In the genomic region with DNA sequence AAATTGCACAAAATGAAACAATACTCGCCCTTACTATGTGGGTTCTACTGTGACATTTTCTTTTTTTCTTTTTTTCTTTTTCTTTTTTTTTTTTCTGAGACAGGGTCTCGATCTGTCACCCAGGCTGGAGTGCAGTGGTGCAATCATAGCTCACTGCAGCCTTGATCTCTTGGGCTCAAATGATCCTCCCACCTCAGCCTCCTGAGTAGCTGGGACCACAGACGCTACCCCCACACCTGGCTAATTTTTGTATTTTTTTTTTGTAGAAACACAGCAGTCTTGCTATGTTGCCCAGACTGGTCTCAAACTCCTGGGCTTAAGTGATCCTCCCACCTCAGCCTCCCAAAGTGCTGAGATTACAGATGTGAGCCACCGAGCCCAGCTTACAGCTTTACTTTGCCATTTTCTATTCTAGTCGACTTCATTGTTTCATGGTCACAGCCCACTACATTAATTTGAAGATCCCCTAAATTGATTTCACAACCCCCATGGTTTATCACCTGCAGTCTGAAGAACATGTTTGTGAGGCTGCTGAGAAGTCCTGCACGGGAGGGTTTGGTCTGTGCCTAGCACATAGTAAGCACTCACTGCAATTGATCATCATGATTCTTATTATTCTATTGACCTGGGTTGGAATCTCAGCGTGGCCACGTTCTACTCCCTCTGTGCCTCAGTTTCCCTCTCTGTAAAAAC, we compare ENCODE assay signal across 12 cellular contexts. TPM values are rescaled to one million over a fixed set of nuclear protein-coding genes. Genes with fewer than 3 reads are reported as not detected.
DNase-seq lines count a peak whose midpoint lies in the region; ATAC-seq, FAIRE-seq and TF ChIP-seq lines count a peak whose summit lies in the region.
"Had no signal": no experiment of that assay in that cellular context is flagged by ENCODE, and none has a peak within 500 bp of the region (broad histone marks: within the 10 kb centered on the region; RNA-seq: fewer than 3 reads in every experiment).

No MANE protein-coding gene starts in this region.

- H3K4me3 Mint-ChIP-seq in activated CD8-positive, alpha-beta T cell treated with anti-CD3 and anti-CD28 coated beads for 36 hours: peak overlapping the region; percentile 91
- peak overlapping the region; percentile 94 to 98 for H3K4me3 Mint-ChIP-seq in stimulated activated naive CD8-positive, alpha-beta T cell treated with anti-CD3 and anti-CD28 coated beads, Interleukin-15, amount 100 ng/mL, for 72 hours

- no peaks in the 10 kb centered on the region for H3K27me3 Mint-ChIP-seq in activated CD8-positive, alpha-beta T cell treated with anti-CD3 and anti-CD28 coated beads for 36 hours
- H3K27me3 Mint-ChIP-seq in stimulated activated naive CD8-positive, alpha-beta T cell treated with anti-CD3 and anti-CD28 coated beads, Interleukin-15, amount 100 ng/mL, for 72 hours: no peaks in the 10 kb centered on the region

- no peak for TF ChIP-seq RAD21 in SK-N-SH (IDR thresholded peaks at IDR 0.05; ENCODE audit: low read length)

- H3K27me3 ChIP-seq in SK-N-SH (ENCODE audit: insufficient read depth) (no peaks in the 10 kb centered on the region), keratinocyte (ENCODE audit: control insufficient read depth, extremely low read depth, insufficient read depth, low read length) (no peaks in the 10 kb centered on the region)

- no peaks in the 10 kb centered on the region for H3K9me3 ChIP-seq in SK-N-SH
- no peaks in the 10 kb centered on the region for H3K9me3 ChIP-seq in keratinocyte (ENCODE audit: control insufficient read depth, low read depth, low read length)

- TF ChIP-seq CTCF in SK-N-SH (IDR thresholded peaks at IDR 0.05) (no peak), keratinocyte (optimal IDR thresholded peaks at IDR 0.05 in 1 of 3, IDR thresholded peaks at IDR 0.05 in 1 of 3, conservative IDR thresholded peaks at IDR 0.05 in 1 of 3; ENCODE audit: extremely low read depth in 1 of 3, insufficient read depth in 2 of 3, low read length in 3 of 3) (no peak)
- TF ChIP-seq CTCF in activated CD8-positive, alpha-beta T cell treated with anti-CD3 and anti-CD28 coated beads for 36 hours (IDR thresholded peaks at IDR 0.05): no peak

- no peaks in the 10 kb centered on the region for H3K9me3 Mint-ChIP-seq in activated CD8-positive, alpha-beta T cell treated with anti-CD3 and anti-CD28 coated beads for 36 hours
- no peaks in the 10 kb centered on the region for H3K9me3 Mint-ChIP-seq in stimulated activated naive CD8-positive, alpha-beta T cell treated with anti-CD3 and anti-CD28 coated beads, Interleukin-15, amount 100 ng/mL, for 72 hours

- dilution Hi-C loops in keratinocyte (cut with MboI; ENCODE audit: extremely low pct_ligation_motif_present, low sequenced_read_pairs): no loop called here

- POLR2A ChIA-PET in SK-N-SH (lab: Yijun Ruan, JAX): no interaction called here
- POLR2A ChIA-PET in activated CD8-positive, alpha-beta T cell treated with anti-CD3 and anti-CD28 coated beads for 36 hours (lab: Charles Lee): interaction anchor here (1.0 to 1.7 kb wide), 2 partner anchors 13 to 40 kb away, joined by 3 to 9 read pairs; no protein-coding TSS in a partner anchor

- intact Hi-C loops in activated CD8-positive, alpha-beta T cell treated with anti-CD3 and anti-CD28 coated beads for 36 hours (cut with micrococcal nuclease): no loop called here

- peak overlapping the region; percentile 98 for H3K27ac Mint-ChIP-seq in activated CD8-positive, alpha-beta T cell treated with anti-CD3 and anti-CD28 coated beads for 36 hours
- peak overlapping the region; percentile 31 to 97 for H3K27ac Mint-ChIP-seq in stimulated activated naive CD8-positive, alpha-beta T cell treated with anti-CD3 and anti-CD28 coated beads, Interleukin-15, amount 100 ng/mL, for 72 hours

- peaks cover 4% of the 10 kb centered on the region for H3K9me1 ChIP-seq in keratinocyte (ENCODE audit: control insufficient read depth, extremely low read depth, insufficient read depth, low read length)

- no peak for FAIRE-seq in keratinocyte (lab: Jason Lieb, UNC)

- H4K20me1 ChIP-seq in SK-N-SH (ENCODE audit: insufficient read depth): peaks cover 5% of the 10 kb centered on the region; the same call in 1 of the 2 replicates
- no peaks in the 10 kb centered on the region for H4K20me1 ChIP-seq in keratinocyte (ENCODE audit: control insufficient read depth, extremely low read depth, insufficient read depth, low read length)

- no peak for ATAC-seq in SK-N-SH treated with all-trans-retinoic acid at 6 μM for 48 hours
- ATAC-seq in activated CD8-positive, alpha-beta T cell treated with anti-CD3 and anti-CD28 coated beads for 36 hours: no peak
- ATAC-seq in stimulated activated naive CD8-positive, alpha-beta T cell treated with anti-CD3 and anti-CD28 coated beads, Interleukin-15, amount 100 ng/mL, for 72 hours: no peak
- ATAC-seq in GM21390 (IDR thresholded peaks at IDR 0.05; ENCODE audit: unreplicated experiment): no peak

- peaks cover 47% of the 10 kb centered on the region for H3K36me3 Mint-ChIP-seq in activated CD8-positive, alpha-beta T cell treated with anti-CD3 and anti-CD28 coated beads for 36 hours (ENCODE audit: low read depth)

- no peak for TF ChIP-seq EP300 in SK-N-SH (IDR thresholded peaks at IDR 0.05; ENCODE audit: borderline replicate concordance in 1 of 2, low read depth in 1 of 2, low read length in 1 of 2)

- H3K79me2 ChIP-seq in SK-N-SH (ENCODE audit: insufficient read depth) (peaks cover 30% of the 10 kb centered on the region), keratinocyte (ENCODE audit: control insufficient read depth, insufficient read depth, low read length) (peaks cover 16% of the 10 kb centered on the region)

- H3K36me3 ChIP-seq in SK-N-SH (replicated peaks in 1 of 2; ENCODE audit: control insufficient read depth in 1 of 2, insufficient read depth in 2 of 2, low read length in 1 of 2) (peaks cover 6 to 9% of the 10 kb centered on the region in 2 experiments), keratinocyte (ENCODE audit: control insufficient read depth in 2 of 2, extremely low read depth in 1 of 2, insufficient read depth in 2 of 2, low read length in 2 of 2) (peaks cover 18 to 21% of the 10 kb centered on the region in 2 experiments)
- H3K36me3 ChIP-seq: cardiac muscle cell had no signal

- H3K4me1 ChIP-seq in SK-N-SH (ENCODE audit: control insufficient read depth in 1 of 2, insufficient read depth in 2 of 2, low read depth in 1 of 2, low read length in 1 of 2) (peaks cover 13 to 27% of the 10 kb centered on the region in 2 experiments; a peak in 3 of 4 replicates), keratinocyte (ENCODE audit: control insufficient read depth, extremely low read depth, insufficient read depth, low read length) (peaks cover 41% of the 10 kb centered on the region)

- H3K4me3 ChIP-seq in SK-N-SH (ENCODE audit: low read depth in 2 of 2, low read length in 1 of 2) (no peak overlapping the region), keratinocyte (ENCODE audit: control insufficient read depth in 2 of 3, extremely low read depth in 1 of 3, insufficient read depth in 2 of 3, low read depth in 1 of 3, low read length in 3 of 3) (no peak overlapping the region)
- H3K4me3 ChIP-seq: cardiac muscle cell had no signal

- no peaks in the 10 kb centered on the region for H3K9me2 ChIP-seq in SK-N-SH

- 0 out of 2 replicates have a peak overlapping the region, but pooled peaks have one; percentile 83 for H3K4me2 ChIP-seq in SK-N-SH
- peak overlapping the region; percentile 35 for H3K4me2 ChIP-seq in keratinocyte (ENCODE audit: control insufficient read depth, extremely low read depth, insufficient read depth, low read depth, low read length)

- 73% methylated on average over 8 of the region's 8 CpGs for WGBS in SK-N-SH (ENCODE audit: low lambda C conversion rate)

- peaks cover 51% of the 10 kb centered on the region for H3K4me1 Mint-ChIP-seq in activated CD8-positive, alpha-beta T cell treated with anti-CD3 and anti-CD28 coated beads for 36 hours (ENCODE audit: low read depth)
- H3K4me1 Mint-ChIP-seq in stimulated activated naive CD8-positive, alpha-beta T cell treated with anti-CD3 and anti-CD28 coated beads, Interleukin-15, amount 100 ng/mL, for 72 hours: peaks cover 76% of the 10 kb centered on the region

- peak overlapping the region in 1 of 2 experiments; percentile 64; a peak in 1 of 4 replicates for H3K27ac ChIP-seq in SK-N-SH (ENCODE audit: low read depth in 2 of 2, low read length in 1 of 2)
- H3K27ac ChIP-seq in keratinocyte (ENCODE audit: control insufficient read depth, insufficient read depth, low read length): no peak overlapping the region

- no peak for DNase-seq in SK-N-SH
- peak; percentile 40 for DNase-seq in activated CD8-positive, alpha-beta T cell treated with anti-CD3 and anti-CD28 coated beads for 36 hours
- no peak for DNase-seq in keratinocyte (ENCODE audit: low read depth, low spot score)
- no peak for DNase-seq in stimulated activated naive CD8-positive, alpha-beta T cell treated with anti-CD3 and anti-CD28 coated beads, Interleukin-15, amount 100 ng/mL, for 72 hours
- DNase-seq in stimulated activated CD4-positive, alpha-beta T cell treated with anti-CD3 and anti-CD28 coated beads, Interleukin-2, amount 100 ng/mL, for 48 hours: no peak
- no peak for DNase-seq in NCI-H128 (lab: John Stamatoyannopoulos, UW; ENCODE audit: unreplicated experiment)
- DNase-seq: left colon, NCI-H187 had no signal

- H2AFZ ChIP-seq in SK-N-SH (ENCODE audit: low read depth) (no peak overlapping the region), keratinocyte (ENCODE audit: control insufficient read depth, low read length) (no peak overlapping the region)

- H3K9ac ChIP-seq in SK-N-SH (no peak overlapping the region), keratinocyte (ENCODE audit: control insufficient read depth, extremely low read depth, insufficient read depth, low read length) (no peak overlapping the region)

- peaks cover 22% of the 10 kb centered on the region for H3F3A ChIP-seq in SK-N-SH (replicated peaks; ENCODE audit: insufficient read depth)

- CTCF ChIA-PET in SK-N-SH (lab: Yijun Ruan, JAX): interaction anchor here (1.0 to 8.7 kb wide), 4 partner anchors 11 to 29 kb away, joined by 3 to 86 read pairs (median 16); no protein-coding TSS in a partner anchor
- CTCF ChIA-PET in activated CD8-positive, alpha-beta T cell treated with anti-CD3 and anti-CD28 coated beads for 36 hours (lab: Charles Lee): interaction anchor here (0.6 to 3.8 kb wide), 6 partner anchors 14 to 589 kb away, joined by 3 to 26 read pairs (median 8); no protein-coding TSS in a partner anchor

RNA-seq across cellular contexts. Expression of gene BCL3, which starts 3.8 kb away (rescaled TPM):
- 7.5 and 19.2 TPM in 2 replicates for polyA plus RNA-seq in SK-N-SH (2012; rRNA removed)
- polyA plus RNA-seq in SK-N-SH (2012; cell fraction: cytosol; rRNA removed): 8.9 and 12.7 TPM in 2 replicates
- 49.3 and 90.0 TPM in 2 replicates for polyA plus RNA-seq in SK-N-SH (2012; cell fraction: nucleus; rRNA removed)
- total RNA-seq in activated CD8-positive, alpha-beta T cell treated with anti-CD3 and anti-CD28 coated beads for 36 hours: 10 to 100 TPM; 22.8 to 27.7 TPM
- polyA plus RNA-seq in keratinocyte: 1.1 to 1.8 TPM (median 1.5 TPM) in 3 replicates
- 2.2 TPM for polyA plus RNA-seq in keratinocyte (2011; ENCODE audit: low read depth)
- 0.72 and 2.2 TPM in 2 replicates for polyA plus RNA-seq in keratinocyte (2011; cell fraction: cytosol; rRNA removed)
- 7.1 and 8.3 TPM in 2 replicates for polyA plus RNA-seq in keratinocyte (2011; cell fraction: nucleus; rRNA removed)
- 5.9 and 6.4 TPM in 2 replicates for polyA plus RNA-seq in keratinocyte (2012; ENCODE audit: low replicate concordance)
- polyA minus RNA-seq in keratinocyte: 1.1 to 5.8 TPM (median 3.1 TPM) in 3 replicates
- polyA minus RNA-seq in keratinocyte (2011; cell fraction: cytosol; rRNA and poly(A)+ RNA removed): 12.5 TPM
- polyA minus RNA-seq in keratinocyte (2011; cell fraction: nucleus; rRNA and poly(A)+ RNA removed): 4.1 and 5.1 TPM in 2 replicates

RNA-seq across cellular contexts. Expression of gene CBLC, which starts 25.4 kb away (rescaled TPM):
- polyA plus RNA-seq in SK-N-SH (2012; rRNA removed) (not detected in 2 replicates), keratinocyte (27.8 to 58.6 TPM (median 30.1 TPM) in 3 replicates)
- polyA plus RNA-seq in SK-N-SH (2012; cell fraction: cytosol; rRNA removed): not detected in 2 replicates
- 0.04 TPM in 1 of 2 replicates, not detected in the other for polyA plus RNA-seq in SK-N-SH (2012; cell fraction: nucleus; rRNA removed)
- not detected for total RNA-seq in activated CD8-positive, alpha-beta T cell treated with anti-CD3 and anti-CD28 coated beads for 36 hours
- 12.3 TPM for polyA plus RNA-seq in keratinocyte (2011; ENCODE audit: low read depth)
- 27.4 and 54.0 TPM in 2 replicates for polyA plus RNA-seq in keratinocyte (2011; cell fraction: cytosol; rRNA removed)
- polyA plus RNA-seq in keratinocyte (2011; cell fraction: nucleus; rRNA removed): 57.2 and 98.5 TPM in 2 replicates
- polyA plus RNA-seq in keratinocyte (2012; ENCODE audit: low replicate concordance): 26.6 and 50.7 TPM in 2 replicates
- 68.8 to 110 TPM (median 88.1 TPM) in 3 replicates for polyA minus RNA-seq in keratinocyte
- polyA minus RNA-seq in keratinocyte (2011; cell fraction: cytosol; rRNA and poly(A)+ RNA removed): 80.4 TPM
- 55.4 and 73.0 TPM in 2 replicates for polyA minus RNA-seq in keratinocyte (2011; cell fraction: nucleus; rRNA and poly(A)+ RNA removed)
- total RNA-seq: A172, cardiac muscle cell had no signal

RNA-seq across cellular contexts. Expression of gene CEACAM16, which starts 53.3 kb away (rescaled TPM):
- not detected in 2 replicates for polyA plus RNA-seq in SK-N-SH (2012; rRNA removed)
- polyA plus RNA-seq in SK-N-SH (2012; cell fraction: cytosol; rRNA removed): not detected in 2 replicates
- 0.04 TPM in 1 of 2 replicates, not detected in the other for polyA plus RNA-seq in SK-N-SH (2012; cell fraction: nucleus; rRNA removed)
- total RNA-seq in activated CD8-positive, alpha-beta T cell treated with anti-CD3 and anti-CD28 coated beads for 36 hours: not detected
- polyA plus RNA-seq in keratinocyte: not detected in 3 replicates
- not detected for polyA plus RNA-seq in keratinocyte (2011; ENCODE audit: low read depth)
- not detected in 2 replicates for polyA plus RNA-seq in keratinocyte (2011; cell fraction: cytosol; rRNA removed)
- not detected in 2 replicates for polyA plus RNA-seq in keratinocyte (2011; cell fraction: nucleus; rRNA removed)
- polyA plus RNA-seq in keratinocyte (2012; ENCODE audit: low replicate concordance): not detected in 2 replicates
- not detected in 3 replicates for polyA minus RNA-seq in keratinocyte
- not detected for polyA minus RNA-seq in keratinocyte (2011; cell fraction: cytosol; rRNA and poly(A)+ RNA removed)
- polyA minus RNA-seq in keratinocyte (2011; cell fraction: nucleus; rRNA and poly(A)+ RNA removed): not detected in 2 replicates
- total RNA-seq: A172, cardiac muscle cell had no signal
- polyA plus RNA-seq: cardiac muscle cell had no signal

RNA-seq across cellular contexts. Expression of gene BCAM, which starts 56.6 kb away (rescaled TPM):
- polyA plus RNA-seq in SK-N-SH (2012; rRNA removed) (9.7 and 34.0 TPM in 2 replicates), keratinocyte (13.6 to 28.4 TPM (median 20.8 TPM) in 3 replicates)
- polyA plus RNA-seq in SK-N-SH (2012; cell fraction: cytosol; rRNA removed): 13.8 and 20.8 TPM in 2 replicates
- polyA plus RNA-seq in SK-N-SH (2012; cell fraction: nucleus; rRNA removed): 49.8 and 71.7 TPM in 2 replicates
- not detected for total RNA-seq in activated CD8-positive, alpha-beta T cell treated with anti-CD3 and anti-CD28 coated beads for 36 hours
- polyA plus RNA-seq in keratinocyte (2011; ENCODE audit: low read depth): 35.5 TPM
- 8.3 and 23.8 TPM in 2 replicates for polyA plus RNA-seq in keratinocyte (2011; cell fraction: cytosol; rRNA removed)
- polyA plus RNA-seq in keratinocyte (2011; cell fraction: nucleus; rRNA removed): 77.2 and 107 TPM in 2 replicates
- polyA plus RNA-seq in keratinocyte (2012; ENCODE audit: low replicate concordance): 44.8 and 76.7 TPM in 2 replicates
- 13.7 to 36.7 TPM (median 16.2 TPM) in 3 replicates for polyA minus RNA-seq in keratinocyte
- 39.3 TPM for polyA minus RNA-seq in keratinocyte (2011; cell fraction: cytosol; rRNA and poly(A)+ RNA removed)
- 68.3 and 68.9 TPM in 2 replicates for polyA minus RNA-seq in keratinocyte (2011; cell fraction: nucleus; rRNA and poly(A)+ RNA removed)

Comparison
In these comparisons a context has a peak if more than half of its experiments do, and no peak if none do; other contexts are left out.
1. RNA of gene CBLC, which starts 25.4 kb away (polyA plus RNA-seq): 12.3 to 98.5 TPM in keratinocyte; 0.04 TPM in SK-N-SH; every median in the first group is over 10 times any median in the second.